In the genomic region with DNA sequence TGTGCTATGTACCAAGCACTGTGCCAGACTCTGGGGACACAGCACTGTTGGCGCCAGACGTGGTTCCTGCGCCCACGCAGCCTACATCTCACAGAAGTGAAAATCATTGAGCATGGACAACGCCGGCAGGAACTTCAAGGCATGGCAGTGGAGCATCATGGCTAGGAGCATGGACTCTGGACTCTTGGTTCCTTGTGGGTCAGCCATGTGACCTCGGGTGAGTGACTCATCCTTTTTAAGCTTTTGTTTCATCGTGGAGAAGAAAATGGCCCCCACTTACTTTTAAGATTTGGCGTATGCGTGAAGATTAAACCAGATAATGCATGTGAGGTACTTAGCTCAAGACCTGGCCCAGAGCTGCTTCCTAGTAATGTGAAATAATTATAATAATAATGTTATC, we compare ENCODE assay signal across 16 cellular contexts.
A peak's percentile ranks its signal among the peaks of the same experiment; 100 is the strongest.
DNase-seq lines count a peak whose midpoint lies in the region; FAIRE-seq lines count a peak whose summit lies in the region.
"Had no signal": no experiment of that assay in that cellular context is flagged by ENCODE, and none has a peak within 500 bp of the region (broad histone marks: within the 10 kb centered on the region; RNA-seq: fewer than 3 reads in every experiment).

No MANE protein-coding gene starts in this region.

- peak; percentile 41 for DNase-seq in Caki2 (ENCODE audit: low read depth)
- peak; percentile 15 for DNase-seq in RPMI7951 (ENCODE audit: low read depth)
- DNase-seq in kidney tubule cell (ENCODE audit: low spot score) = peak; percentile 28
- no peak for DNase-seq in urothelium cell line (ENCODE audit: low spot score)
- DNase-seq in amygdala (lab: John Stamatoyannopoulos, UW) = no peak
- DNase-seq in D341Med (ENCODE audit: low spot score) = no peak
- no peak for DNase-seq in anterior cingulate cortex (lab: John Stamatoyannopoulos, UW)
- DNase-seq: 8988T; CD8-positive, alpha-beta T cell; GDM1; H9 had no signal

- peak; percentile 91 for FAIRE-seq in urothelium cell line (lab: Jason Lieb, UNC)
- FAIRE-seq: D721Med, GM12892, GM18507, H1, HTR-8/SVneo had no signal

- in situ Hi-C loops in Caki2 (cut with HindIII; ENCODE audit: low pct_unique_long_range_greater_than_20kb, low sequenced_read_pairs) = no loop called here

Comparison
In these comparisons a context has a peak if more than half of its experiments do, and no peak if none do; other contexts are left out.
1. DNase-seq: peak in Caki2 (single experiment), RPMI7951 (single experiment) and kidney tubule cell (single experiment); none in urothelium cell line (single experiment), amygdala (0 of 56), D341Med (single experiment) and anterior cingulate cortex (0 of 58).